In genomic region chr3:58321791-58322190, GRCh38 we compare ENCODE assay signal across 19 cellular contexts. TPM values are rescaled to one million over a fixed set of nuclear protein-coding genes. Genes with fewer than 3 reads are reported as not detected.
DNase-seq lines count a peak whose midpoint lies in the region; ATAC-seq and TF ChIP-seq lines count a peak whose summit lies in the region.
"Had no signal": no experiment of that assay in that cellular context is flagged by ENCODE, and none has a peak within 500 bp of the region (broad histone marks: within the 10 kb centered on the region; RNA-seq: fewer than 3 reads in every experiment).

No MANE protein-coding gene starts in this region.

- H3K9me3 Mint-ChIP-seq in WTC11, result no peaks in the 10 kb centered on the region
- H3K9me3 Mint-ChIP-seq: CD14-positive monocyte, IgD-negative memory B cell had no signal

- peak; percentile 87 for ATAC-seq in WTC11
- ATAC-seq in HG03442 (IDR thresholded peaks at IDR 0.05; ENCODE audit: unreplicated experiment), result no peak
- ATAC-seq in esophagus mucosa, result no peak
- ATAC-seq in lower lobe of right lung, result no peak
- ATAC-seq in GM18520 (IDR thresholded peaks at IDR 0.05; ENCODE audit: unreplicated experiment), result no peak

- no peaks in the 10 kb centered on the region for H3K9me3 ChIP-seq in HUES64 (ENCODE audit: insufficient read depth, low read depth, low read length)
- H3K9me3 ChIP-seq in iPS-20b (ENCODE audit: insufficient read depth, low read depth, low read length), result no peaks in the 10 kb centered on the region
- H3K9me3 ChIP-seq in lower lobe of right lung, result no peaks in the 10 kb centered on the region
- H3K9me3 ChIP-seq: SJCRH30 had no signal

- CTCF ChIA-PET in WTC11 (lab: Charles Lee), result interaction anchor here (0.6 to 2.7 kb wide), 21 partner anchors 11 to 263 kb away, joined by 3 to 34 read pairs (median 4); partner anchors contain the start of genes HTD2, PXK and RPP14

- peaks cover 33% of the 10 kb centered on the region for H3K4me1 Mint-ChIP-seq in WTC11

- H3K27ac ChIP-seq in HUES64 (ENCODE audit: low read depth, low read length) (peak overlapping the region; percentile 61; the same call in 1 of the 2 replicates), iPS-20b (ENCODE audit: low read length) (peak overlapping the region; percentile 59), lower lobe of right lung (no peak overlapping the region)
- H3K27ac ChIP-seq: SJCRH30 had no signal

- H3K27me3 ChIP-seq in HUES64 (ENCODE audit: insufficient read depth, low read length) (no peaks in the 10 kb centered on the region), iPS-20b (ENCODE audit: insufficient read depth, low read length) (no peaks in the 10 kb centered on the region), lower lobe of right lung (ENCODE audit: low read depth) (no peaks in the 10 kb centered on the region)
- H3K27me3 ChIP-seq: SJCRH30 had no signal

- WGBS in HUES64, result 43% methylated on average over 7 of the region's 7 CpGs

- H3K4me3 ChIP-seq in HUES64 (ENCODE audit: low read length), result peak overlapping the region; percentile 14; the same call in 1 of the 2 replicates
- H3K4me3 ChIP-seq in iPS-20b (ENCODE audit: low read length), result peak overlapping the region; percentile 23; the same call in 1 of the 2 replicates
- H3K4me3 ChIP-seq in lower lobe of right lung, result no peak overlapping the region
- H3K4me3 ChIP-seq: SJCRH30 had no signal

- POLR2A ChIA-PET in WTC11 (lab: Charles Lee), result interaction anchor here (1.0 kb wide), 1 partner anchor 16 kb away, joined by 3 read pairs; the partner anchor contains the start of genes HTD2 and RPP14

- peak overlapping the region; percentile 82 for H3K27ac Mint-ChIP-seq in WTC11
- H3K27ac Mint-ChIP-seq: CD14-positive monocyte had no signal

- H3K36me3 Mint-ChIP-seq in WTC11, result peaks cover 20% of the 10 kb centered on the region

- peaks cover 31% of the 10 kb centered on the region for H3K36me3 ChIP-seq in HUES64 (ENCODE audit: insufficient read depth, low read length)
- H3K36me3 ChIP-seq in iPS-20b (ENCODE audit: insufficient read depth, low read depth, low read length), result peaks cover 25% of the 10 kb centered on the region
- H3K36me3 ChIP-seq in lower lobe of right lung, result peaks cover 35% of the 10 kb centered on the region

- no peaks in the 10 kb centered on the region for H3K27me3 Mint-ChIP-seq in WTC11 (ENCODE audit: low read depth)
- H3K27me3 Mint-ChIP-seq: IgD-negative memory B cell had no signal

- H3K9ac ChIP-seq in HUES64 (ENCODE audit: low read depth, low read length) (no peak overlapping the region), iPS-20b (ENCODE audit: low read depth, low read length) (peak overlapping the region; percentile 7; the same call in 1 of the 2 replicates)

- DNase-seq in ELF-1 (ENCODE audit: low read depth, low spot score) (peak; percentile 23), WTC11 (ENCODE audit: low spot score) (peak; percentile 55), lower lobe of right lung (no peak)
- DNase-seq: 8988T, DMS 273 treated with DMSO at 0.1 percent for 48 hours, DND-41, GDM1, MM.1S, NCI-H1092 treated with DMSO at 0.1 percent for 48 hours, NCI-H2081, NCI-H510A, SJCRH30 had no signal

- H3K4me1 ChIP-seq in HUES64 (ENCODE audit: insufficient read depth, low read length) (peaks cover 22% of the 10 kb centered on the region), iPS-20b (ENCODE audit: insufficient read depth, low read length) (peaks cover 12% of the 10 kb centered on the region; the same call in 1 of the 2 replicates), lower lobe of right lung (peaks cover 11% of the 10 kb centered on the region)
- H3K4me1 ChIP-seq: SJCRH30 had no signal

- peak overlapping the region; percentile 34 for H3K4me3 Mint-ChIP-seq in WTC11
- H3K4me3 Mint-ChIP-seq: CD14-positive monocyte, IgD-negative memory B cell had no signal

- intact Hi-C loops in lower lobe of right lung (cut with DNase I), result loop anchor here (10.0 kb wide), 1 partner anchor 93 kb away; no protein-coding TSS in a partner anchor

- TF ChIP-seq CTCF in WTC11 (IDR thresholded peaks at IDR 0.05) (no peak), lower lobe of right lung (IDR thresholded peaks at IDR 0.05) (no peak)

TF ChIP-seq in WTC11, 78 proteins besides CTCF, POLR2A, EP300 and RAD21 (continues in another document):
- no peak for TF ChIP-seq NFYB (CRISPR knock-in tag; conservative IDR thresholded peaks at IDR 0.05; ENCODE audit: low read depth)
- TF ChIP-seq ESRRA (CRISPR knock-in tag; IDR thresholded peaks at IDR 0.05; ENCODE audit: borderline replicate concordance), result no peak
- no peak for TF ChIP-seq MAX (CRISPR knock-in tag; IDR thresholded peaks at IDR 0.05)
- TF ChIP-seq TEAD1 (CRISPR knock-in tag; IDR thresholded peaks at IDR 0.05), result 0 out of 2 replicates have a peak, but pooled peaks have one; percentile 33
- TF ChIP-seq SOX15 (CRISPR knock-in tag; IDR thresholded peaks at IDR 0.05), result no peak
- no peak for TF ChIP-seq IRF1 (CRISPR knock-in tag; IDR thresholded peaks at IDR 0.05)
- TF ChIP-seq ZNF532 (CRISPR knock-in tag; IDR thresholded peaks at IDR 0.05; ENCODE audit: borderline replicate concordance), result no peak
- TF ChIP-seq E2F1 (CRISPR knock-in tag; IDR thresholded peaks at IDR 0.05), result no peak
- no peak for TF ChIP-seq IRF2 (CRISPR knock-in tag; IDR thresholded peaks at IDR 0.05; ENCODE audit: borderline replicate concordance, low read depth)

RNA-seq across cellular contexts. Expression of gene PXK, which starts 10.9 kb away (rescaled TPM):
- 3.3 TPM for polyA plus RNA-seq in HUES64 (2013, experiment 1 of 2)
- polyA plus RNA-seq in HUES64 (2013, experiment 2 of 2), result 5.1 TPM
- 6.6 to 9.4 TPM (median 6.9 TPM) in 3 replicates for total RNA-seq in WTC11 (2021)
- 14.2 TPM for total RNA-seq in esophagus mucosa
- 23.7 TPM for total RNA-seq in lower lobe of right lung

RNA-seq across cellular contexts. Expression of gene HTD2, which starts 15.5 kb away (rescaled TPM):
- polyA plus RNA-seq in HUES64 (2013, experiment 1 of 2), result 9.5 TPM
- polyA plus RNA-seq in HUES64 (2013, experiment 2 of 2), result 7.9 TPM
- 9.9 to 14.5 TPM (median 11.4 TPM) in 3 replicates for total RNA-seq in WTC11 (2021)
- total RNA-seq in esophagus mucosa, result 8.1 TPM
- total RNA-seq in lower lobe of right lung, result 8.7 TPM

RNA-seq across cellular contexts. Expression of gene RPP14, which starts 15.7 kb away (rescaled TPM):
- 13.5 TPM for polyA plus RNA-seq in HUES64 (2013, experiment 1 of 2)
- 14.6 TPM for polyA plus RNA-seq in HUES64 (2013, experiment 2 of 2)
- 16.7 to 17.9 TPM (median 17.0 TPM) in 3 replicates for total RNA-seq in WTC11 (2021)
- total RNA-seq in esophagus mucosa, result 12.8 TPM
- total RNA-seq in lower lobe of right lung, result 11.4 TPM
